Comparison of ENCODE assay signal across 9 cellular contexts in genomic region chr2:144426981-144427479, GRCh38.
DNase-seq lines count a peak whose midpoint lies in the region; ATAC-seq and TF ChIP-seq lines count a peak whose summit lies in the region.
"Had no signal": no experiment of that assay in that cellular context is flagged by ENCODE, and none has a peak within 500 bp of the region (broad histone marks: within the 10 kb centered on the region; RNA-seq: fewer than 3 reads in every experiment).

No MANE protein-coding gene starts in this region.

- peak overlapping the region; percentile 91 for H3K27ac Mint-ChIP-seq in HFFc6
- peak overlapping the region; percentile 44 for H3K27ac Mint-ChIP-seq in MCF 10A (ENCODE audit: low read depth, unreplicated experiment)
- peak overlapping the region; percentile 80 for H3K27ac Mint-ChIP-seq in stimulated activated naive B cell treated with anti-CD40 and anti-IgM and Interleukin-4, amounts not matched to agents 10 μg/mL and 1 μg/mL and 100 μg/mL, for 72 hours

- peak; percentile 61 for DNase-seq in HFFc6
- peak; percentile 18 for DNase-seq in MCF 10A (ENCODE audit: unreplicated experiment)
- peak; percentile 42 for DNase-seq in left kidney (ENCODE audit: low read depth, low spot score)
- no peak for DNase-seq in stimulated activated naive B cell treated with anti-CD40 and anti-IgM and Interleukin-4, amounts not matched to agents 10 μg/mL and 1 μg/mL and 100 μg/mL, for 72 hours
- DNase-seq in middle frontal gyrus (ENCODE audit: extremely low spot score, low spot score), result no peak
- DNase-seq in stimulated activated CD4-positive, alpha-beta T cell treated with anti-CD3 and anti-CD28 coated beads, Interleukin-4, amount 100 ng/mL, for 4 hours, result no peak
- DNase-seq in NCI-H187 (lab: John Stamatoyannopoulos, UW), result no peak
- DNase-seq in activated naive CD4-positive, alpha-beta T cell treated with anti-CD3 and anti-CD28 coated beads, Interleukin-2, amount 50 U/mL, for 16 hours, result no peak
- DNase-seq: RPMI8226 had no signal

- no peak for ATAC-seq in stimulated activated naive B cell treated with anti-CD40 and anti-IgM and Interleukin-4, amounts not matched to agents 10 μg/mL and 1 μg/mL and 100 μg/mL, for 72 hours (replicated peaks)

- TF ChIP-seq CTCF in HFFc6 (IDR thresholded peaks at IDR 0.05) (no peak), MCF 10A (IDR thresholded peaks at IDR 0.05; ENCODE audit: unreplicated experiment) (no peak)

- CTCF ChIA-PET in MCF 10A (lab: Yijun Ruan, JAX), result no interaction called here

- H3K36me3 Mint-ChIP-seq in HFFc6 (ENCODE audit: low read depth) (peaks cover 15% of the 10 kb centered on the region), MCF 10A (ENCODE audit: insufficient read depth, unreplicated experiment) (peaks cover 23% of the 10 kb centered on the region)
- peaks cover 16 to 29% of the 10 kb centered on the region in 2 donors for H3K36me3 Mint-ChIP-seq in stimulated activated naive B cell treated with anti-CD40 and anti-IgM and Interleukin-4, amounts not matched to agents 10 μg/mL and 1 μg/mL and 100 μg/mL, for 72 hours

- intact Hi-C loops in MCF 10A (cut with micrococcal nuclease), result no loop called here

- H3K27me3 Mint-ChIP-seq in HFFc6 (ENCODE audit: insufficient read depth) (peaks cover 4% of the 10 kb centered on the region), MCF 10A (ENCODE audit: insufficient read depth, unreplicated experiment) (no peaks in the 10 kb centered on the region)
- no peaks in the 10 kb centered on the region for H3K27me3 Mint-ChIP-seq in stimulated activated naive B cell treated with anti-CD40 and anti-IgM and Interleukin-4, amounts not matched to agents 10 μg/mL and 1 μg/mL and 100 μg/mL, for 72 hours

- peaks cover 31% of the 10 kb centered on the region for H3K4me1 Mint-ChIP-seq in HFFc6 (ENCODE audit: low read depth)
- H3K4me1 Mint-ChIP-seq in MCF 10A (ENCODE audit: insufficient read depth, unreplicated experiment), result peaks cover 14% of the 10 kb centered on the region
- peaks cover 15 to 40% of the 10 kb centered on the region in 2 donors for H3K4me1 Mint-ChIP-seq in stimulated activated naive B cell treated with anti-CD40 and anti-IgM and Interleukin-4, amounts not matched to agents 10 μg/mL and 1 μg/mL and 100 μg/mL, for 72 hours

- peak overlapping the region; percentile 68 for H3K4me3 Mint-ChIP-seq in HFFc6
- H3K4me3 Mint-ChIP-seq in MCF 10A (ENCODE audit: unreplicated experiment), result no peak overlapping the region
- peak overlapping the region in 1 of 2 donors; percentile 41 for H3K4me3 Mint-ChIP-seq in stimulated activated naive B cell treated with anti-CD40 and anti-IgM and Interleukin-4, amounts not matched to agents 10 μg/mL and 1 μg/mL and 100 μg/mL, for 72 hours

- POLR2A ChIA-PET in MCF 10A (lab: Yijun Ruan, JAX), result no interaction called here

- no TSS peak for BruUV-seq in MCF 10A (replicated peaks; lab: Mats Ljungman, UMichigan)

- no peaks in the 10 kb centered on the region for H3K9me3 Mint-ChIP-seq in HFFc6
- no peaks in the 10 kb centered on the region for H3K9me3 Mint-ChIP-seq in MCF 10A (ENCODE audit: unreplicated experiment)
- H3K9me3 Mint-ChIP-seq in stimulated activated naive B cell treated with anti-CD40 and anti-IgM and Interleukin-4, amounts not matched to agents 10 μg/mL and 1 μg/mL and 100 μg/mL, for 72 hours, result peaks cover 0 to 2% of the 10 kb centered on the region in 2 donors

Comparison
In these comparisons a context has a peak if more than half of its experiments do, and no peak if none do; other contexts are left out.
1. DNase-seq: peak in HFFc6 (single experiment), MCF 10A (single experiment) and left kidney (single experiment); none in stimulated activated naive B cell treated with anti-CD40 and anti-IgM and Interleukin-4, amounts not matched to agents 10 μg/mL and 1 μg/mL and 100 μg/mL, for 72 hours (single experiment), middle frontal gyrus (single experiment), stimulated activated CD4-positive, alpha-beta T cell treated with anti-CD3 and anti-CD28 coated beads, Interleukin-4, amount 100 ng/mL, for 4 hours (0 of 2), NCI-H187 (0 of 2) and activated naive CD4-positive, alpha-beta T cell treated with anti-CD3 and anti-CD28 coated beads, Interleukin-2, amount 50 U/mL, for 16 hours (single experiment).
2. Peak in every context shown above with its lines, with median percentiles within 50 percentile points of each other: H3K27ac Mint-ChIP-seq.